In the genomic region with DNA sequence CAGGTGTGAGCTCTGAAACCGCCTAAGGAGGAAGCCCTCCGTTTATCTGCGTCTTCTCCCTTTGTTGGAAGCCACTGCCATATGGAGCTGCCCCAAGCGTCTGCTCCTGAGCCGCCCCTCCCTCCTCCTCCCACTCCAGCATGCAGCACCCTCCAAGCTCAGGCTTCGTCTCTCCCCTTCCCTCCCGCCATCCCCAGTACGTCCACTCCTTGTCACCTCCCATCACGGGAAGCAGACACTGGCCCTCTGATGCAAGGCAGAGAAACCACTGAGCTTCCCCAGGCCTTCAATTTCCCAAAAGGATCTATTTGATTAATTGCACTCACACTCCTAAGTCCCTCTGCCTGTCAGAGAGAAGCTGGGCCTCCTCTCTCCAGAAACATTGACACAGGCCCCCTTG, we compare ENCODE assay signal across 1 cellular context.
TF ChIP-seq lines count a peak whose summit lies in the region.

No MANE protein-coding gene starts in this region.

TF ChIP-seq in GM23338, 12 proteins besides CTCF, POLR2A, EP300 and RAD21 (continued from another document):
- TF ChIP-seq JUNB (IDR thresholded peaks at IDR 0.05; ENCODE audit: unreplicated experiment) (no peak), STAT1 (IDR thresholded peaks at IDR 0.05; ENCODE audit: unreplicated experiment) (no peak)
